21 cellular contexts compared by ENCODE assay signal in the genomic region with DNA sequence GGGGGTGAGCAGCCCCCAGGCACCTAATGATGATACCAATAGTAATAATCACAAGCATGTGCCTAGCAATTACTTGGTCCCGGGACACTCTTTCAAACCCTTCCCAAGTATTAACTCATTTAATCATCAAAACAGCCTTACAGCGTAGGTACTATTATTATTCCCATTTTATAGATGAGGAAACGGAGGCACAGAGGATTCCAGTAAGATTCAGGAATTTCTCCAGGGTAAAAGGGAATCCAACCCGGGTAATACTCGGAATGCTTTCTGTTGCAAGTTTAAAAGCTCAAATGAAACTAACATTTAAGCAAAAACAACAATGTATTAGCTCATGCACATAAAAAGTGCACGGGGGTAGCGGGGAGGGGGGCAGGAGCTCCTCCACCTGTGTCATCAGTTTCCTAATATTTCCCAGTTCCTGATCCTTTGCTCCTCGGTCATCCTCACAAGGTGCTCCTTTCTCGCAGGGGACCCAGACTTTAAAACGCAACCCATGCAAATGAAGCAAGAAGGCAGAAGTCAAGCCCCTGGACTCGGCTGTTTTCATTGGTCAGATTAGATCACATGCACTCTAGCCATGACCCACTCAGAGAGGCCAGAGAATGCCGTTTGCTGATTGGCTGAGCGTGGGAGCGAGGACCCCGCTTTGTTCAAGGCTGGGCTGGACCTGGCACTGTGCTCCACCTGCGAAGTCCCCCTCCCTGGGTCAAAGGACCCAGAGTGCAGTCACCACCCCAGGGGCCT. TPM values are rescaled to one million over a fixed set of nuclear protein-coding genes. Genes with fewer than 3 reads are reported as not detected.
"Had no signal": no experiment of that assay in that cellular context is flagged by ENCODE, and none has a peak within 500 bp of the region (broad histone marks: within the 10 kb centered on the region; RNA-seq: fewer than 3 reads in every experiment).

No MANE protein-coding gene starts in this region.

- H3K9me3 ChIP-seq: ascending aorta, colonic mucosa, left lung, psoas muscle, tibial nerve, uterus had no signal

- H3K27ac ChIP-seq: ascending aorta, colonic mucosa, left lung, psoas muscle, skin epidermis, tibial nerve, uterus had no signal

- H3K4me1 ChIP-seq: ascending aorta, colonic mucosa, left lung, psoas muscle, tibial nerve, uterus had no signal

- DNase-seq: activated CD4-positive, alpha-beta T cell treated with anti-CD3 and anti-CD28 coated beads, Interleukin-2, amount 10 ng/mL, durations not matched to agents 7 days and 5 days; activated CD8-positive, alpha-beta T cell treated with anti-CD3 and anti-CD28 coated beads, Interleukin-2, amount 10 ng/mL, durations not matched to agents 7 days and 5 days; activated effector memory CD4-positive, alpha-beta T cell treated with Interleukin-2 at 50 U/mL for 16 hours; activated naive CD4-positive, alpha-beta T cell treated with anti-CD3 and anti-CD28 coated beads, Interleukin-2, amount 10 ng/mL, durations not matched to agents 7 days and 5 days; activated T-cell treated with anti-CD3 and anti-CD28 coated beads, Interleukin-2, amount 50 U/mL, for 48 hours; colonic mucosa; foreskin melanocyte; glutamatergic neuron; hippocampal formation; kidney; nephron progenitor cell; psoas muscle; right cardiac atrium; stimulated activated naive CD8-positive, alpha-beta T cell treated with anti-CD3 and anti-CD28 coated beads, Interleukin-15, Interleukin-2, amounts not matched to agents 100 U/mL and 50 U/mL, for 24 hours; substantia nigra; T-helper 9 cell; uterus had no signal

- H3K27me3 ChIP-seq: ascending aorta, colonic mucosa, tibial nerve, uterus had no signal

- FAIRE-seq: kidney had no signal

- ATAC-seq: activated CD8-positive, alpha-beta T cell treated with anti-CD3 and anti-CD28 coated beads, Interleukin-2, amount 10 ng/mL, durations not matched to agents 7 days and 5 days; left lung; psoas muscle; right cardiac atrium had no signal

- H3K4me3 ChIP-seq: ascending aorta, colonic mucosa, left lung, psoas muscle, skin epidermis, tibial nerve, uterus had no signal

- H3K36me3 ChIP-seq: ascending aorta, colonic mucosa, left lung, tibial nerve, uterus had no signal

RNA-seq across cellular contexts. Expression of a gene that starts 58.4 kb away (rescaled TPM):
- total RNA-seq: ascending aorta had no signal
